2 cellular contexts compared by ENCODE assay signal in the genomic region with DNA sequence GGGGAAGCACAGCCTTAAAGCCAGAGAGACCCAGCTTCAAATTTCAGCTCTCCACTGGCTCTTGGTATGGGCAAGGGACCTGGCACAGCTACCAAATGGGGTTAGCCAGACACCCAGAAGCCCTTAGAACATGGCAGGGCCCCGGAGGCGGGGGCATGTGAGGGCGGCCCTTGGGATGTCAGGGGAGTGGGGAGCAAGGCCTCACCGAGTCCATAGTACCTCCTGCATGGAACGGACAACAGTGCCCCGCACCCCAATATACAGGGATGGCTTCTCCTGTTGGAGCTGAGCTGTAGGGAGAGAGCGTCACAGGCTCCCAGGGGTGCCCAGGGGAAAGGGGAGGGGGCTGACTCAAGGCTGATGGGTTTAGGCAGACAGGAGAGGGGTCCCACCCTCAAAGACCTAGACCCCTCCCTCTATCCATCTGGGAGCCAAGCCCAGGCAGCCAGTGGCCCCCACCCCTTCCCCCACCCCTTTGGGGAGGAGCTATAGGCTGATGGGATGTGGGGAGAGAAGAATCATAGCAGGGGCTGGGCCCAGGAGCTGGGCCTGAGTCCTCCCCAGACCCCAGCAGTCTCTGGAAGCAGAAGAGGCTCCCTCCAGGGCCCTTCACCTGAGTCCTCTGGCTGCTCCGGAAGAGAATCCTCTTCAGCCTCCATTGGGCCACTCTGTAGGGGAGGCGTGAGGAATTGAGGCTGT.
TF ChIP-seq lines count a peak whose summit lies in the region.

No MANE protein-coding gene starts in this region.

TF ChIP-seq in A549, 52 proteins besides CTCF, POLR2A, EP300 and RAD21 (continued from another document):
- TF ChIP-seq FOSL2 (IDR thresholded peaks at IDR 0.05), result no peak
- no peak for TF ChIP-seq FOSL2 (CRISPR knock-in tag; IDR thresholded peaks at IDR 0.05)
- no peak for TF ChIP-seq ATOH8 (CRISPR knock-in tag; IDR thresholded peaks at IDR 0.05; ENCODE audit: low read depth)
- no peak for TF ChIP-seq RNF2 (IDR thresholded peaks at IDR 0.05; ENCODE audit: borderline replicate concordance, low read depth)
- TF ChIP-seq TP53 (CRISPR knock-in tag; IDR thresholded peaks at IDR 0.05), result no peak
- TF ChIP-seq CBX2 (IDR thresholded peaks at IDR 0.05; ENCODE audit: borderline replicate concordance, low read depth), result no peak
- TF ChIP-seq, protein P1, sequence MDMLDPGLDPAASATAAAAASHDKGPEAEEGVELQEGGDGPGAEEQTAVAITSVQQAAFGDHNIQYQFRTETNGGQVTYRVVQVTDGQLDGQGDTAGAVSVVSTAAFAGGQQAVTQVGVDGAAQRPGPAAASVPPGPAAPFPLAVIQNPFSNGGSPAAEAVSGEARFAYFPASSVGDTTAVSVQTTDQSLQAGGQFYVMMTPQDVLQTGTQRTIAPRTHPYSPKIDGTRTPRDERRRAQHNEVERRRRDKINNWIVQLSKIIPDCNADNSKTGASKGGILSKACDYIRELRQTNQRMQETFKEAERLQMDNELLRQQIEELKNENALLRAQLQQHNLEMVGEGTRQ (IDR thresholded peaks at IDR 0.05), result no peak
- TF ChIP-seq ELK1 (IDR thresholded peaks at IDR 0.05; ENCODE audit: low read depth, low read length), result no peak
- no peak for TF ChIP-seq MAZ (IDR thresholded peaks at IDR 0.05; ENCODE audit: borderline replicate concordance, low read depth, low read length)
- TF ChIP-seq REST (IDR thresholded peaks at IDR 0.05), result no peak
- no peak for TF ChIP-seq HDAC2 (IDR thresholded peaks at IDR 0.05)
- TF ChIP-seq CHD4 (IDR thresholded peaks at IDR 0.05; ENCODE audit: borderline replicate concordance), result no peak
- TF ChIP-seq SMC3 (IDR thresholded peaks at IDR 0.05), result no peak
- no peak for TF ChIP-seq MAX (IDR thresholded peaks at IDR 0.05)
- TF ChIP-seq BCL3 (IDR thresholded peaks at IDR 0.05), result no peak

TF ChIP-seq in HCT116, 20 proteins besides CTCF, POLR2A, EP300 and RAD21 (continued from another document):
- TF ChIP-seq, protein P2, sequence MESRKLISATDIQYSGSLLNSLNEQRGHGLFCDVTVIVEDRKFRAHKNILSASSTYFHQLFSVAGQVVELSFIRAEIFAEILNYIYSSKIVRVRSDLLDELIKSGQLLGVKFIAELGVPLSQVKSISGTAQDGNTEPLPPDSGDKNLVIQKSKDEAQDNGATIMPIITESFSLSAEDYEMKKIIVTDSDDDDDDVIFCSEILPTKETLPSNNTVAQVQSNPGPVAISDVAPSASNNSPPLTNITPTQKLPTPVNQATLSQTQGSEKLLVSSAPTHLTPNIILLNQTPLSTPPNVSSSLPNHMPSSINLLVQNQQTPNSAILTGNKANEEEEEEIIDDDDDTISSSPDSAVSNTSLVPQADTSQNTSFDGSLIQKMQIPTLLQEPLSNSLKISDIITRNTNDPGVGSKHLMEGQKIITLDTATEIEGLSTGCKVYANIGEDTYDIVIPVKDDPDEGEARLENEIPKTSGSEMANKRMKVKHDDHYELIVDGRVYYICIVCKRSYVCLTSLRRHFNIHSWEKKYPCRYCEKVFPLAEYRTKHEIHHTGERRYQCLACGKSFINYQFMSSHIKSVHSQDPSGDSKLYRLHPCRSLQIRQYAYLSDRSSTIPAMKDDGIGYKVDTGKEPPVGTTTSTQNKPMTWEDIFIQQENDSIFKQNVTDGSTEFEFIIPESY (IDR thresholded peaks at IDR 0.05; ENCODE audit: extremely low read depth, insufficient replicate concordance, low read length), result no peak
- TF ChIP-seq SIN3A (IDR thresholded peaks at IDR 0.05; ENCODE audit: low read depth), result no peak
- no peak for TF ChIP-seq FOSL1 (IDR thresholded peaks at IDR 0.05; ENCODE audit: low read depth)
- no peak for TF ChIP-seq SRF (IDR thresholded peaks at IDR 0.05; ENCODE audit: low read depth)
- no peak for TF ChIP-seq EZH2phosphoT487 (IDR thresholded peaks at IDR 0.05; ENCODE audit: borderline replicate concordance)
- TF ChIP-seq TCF7L2 (IDR thresholded peaks at IDR 0.05; ENCODE audit: borderline replicate concordance, extremely low read depth, insufficient read depth, insufficient read length), result no peak
- TF ChIP-seq EZH2 (IDR thresholded peaks at IDR 0.05), result no peak
- TF ChIP-seq SP1 (IDR thresholded peaks at IDR 0.05; ENCODE audit: low read depth), result no peak
- TF ChIP-seq ZFX (IDR thresholded peaks at IDR 0.05), result no peak
- TF ChIP-seq CBX3 (IDR thresholded peaks at IDR 0.05; ENCODE audit: low read depth), result no peak
- TF ChIP-seq REST (IDR thresholded peaks at IDR 0.05; ENCODE audit: low read depth), result no peak
